Comparison of ENCODE assay signal across 12 cellular contexts in the genomic region with DNA sequence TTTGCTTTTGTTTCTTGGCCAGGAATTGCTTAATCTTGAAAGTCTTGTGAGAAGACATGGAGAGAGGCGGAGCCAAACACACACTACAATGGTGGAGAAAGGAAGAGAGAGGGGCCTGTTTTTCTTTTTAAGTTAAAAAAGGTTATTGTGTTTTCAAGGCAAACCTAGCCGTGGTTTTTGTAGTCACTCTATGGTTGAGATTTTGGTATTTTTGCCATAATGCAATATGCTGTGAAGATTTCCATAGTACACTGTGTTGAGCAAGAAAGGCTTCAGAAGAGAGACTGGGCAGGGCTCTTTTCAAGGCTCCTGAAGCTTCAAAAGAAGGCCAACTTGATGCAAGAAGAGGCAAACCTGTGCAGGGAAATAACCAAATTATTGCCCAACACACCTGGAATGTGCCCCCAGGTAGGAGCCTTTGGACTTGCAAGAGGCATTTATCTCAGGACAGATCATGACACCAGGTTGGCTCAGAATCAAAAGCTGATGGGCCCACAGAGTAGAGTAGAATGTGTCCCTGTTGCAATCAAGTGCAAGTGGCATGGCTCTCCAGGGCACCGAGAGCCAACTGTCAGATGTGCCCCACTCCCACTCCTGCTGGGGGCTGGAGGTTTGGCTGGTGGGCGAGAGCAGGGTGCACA. TPM values are rescaled to one million over a fixed set of nuclear protein-coding genes. Genes with fewer than 3 reads are reported as not detected.
DNase-seq lines count a peak whose midpoint lies in the region; ATAC-seq and TF ChIP-seq lines count a peak whose summit lies in the region.
"Had no signal": no experiment of that assay in that cellular context is flagged by ENCODE, and none has a peak within 500 bp of the region (broad histone marks: within the 10 kb centered on the region; RNA-seq: fewer than 3 reads in every experiment).

No MANE protein-coding gene starts in this region.

- H3K18ac ChIP-seq in mesendoderm (ENCODE audit: low read length) = no peak overlapping the region

- H3K9me2 ChIP-seq in Karpas-422 (replicated peaks; ENCODE audit: insufficient read depth, low read length) = no peaks in the 10 kb centered on the region

- no peaks in the 10 kb centered on the region for H3K9me3 ChIP-seq in thoracic aorta
- H3K9me3 ChIP-seq in Karpas-422 (ENCODE audit: low read length) = no peaks in the 10 kb centered on the region

- no peak overlapping the region for H2BK120ac ChIP-seq in mesendoderm (ENCODE audit: low read depth, low read length)

- H3K27ac ChIP-seq in mesendoderm (ENCODE audit: low read depth, low read length) = no peak overlapping the region
- H3K27ac ChIP-seq in thoracic aorta = peak overlapping the region; percentile 26 to 45
- no peak overlapping the region for H3K27ac ChIP-seq in Karpas-422 (ENCODE audit: low read length)

- H3K36me3 ChIP-seq in mesendoderm (ENCODE audit: control insufficient read depth, insufficient read depth, low read length) = peaks cover 8% of the 10 kb centered on the region
- peaks cover 21% of the 10 kb centered on the region for H3K36me3 ChIP-seq in thoracic aorta
- no peaks in the 10 kb centered on the region for H3K36me3 ChIP-seq in Karpas-422 (ENCODE audit: insufficient read depth, low read length)

- ATAC-seq in thoracic aorta (ENCODE audit: insufficient number of reproducible peaks, low FRiP score, low read depth) (no peak), HG03442 (IDR thresholded peaks at IDR 0.05; ENCODE audit: unreplicated experiment) (no peak)

- H4K20me1 ChIP-seq in Karpas-422 (ENCODE audit: insufficient read depth, low read depth, low read length) = no peaks in the 10 kb centered on the region

- no peak overlapping the region for H3K4me3 ChIP-seq in mesendoderm (ENCODE audit: low read length)
- H3K4me3 ChIP-seq in thoracic aorta = no peak overlapping the region
- no peak overlapping the region for H3K4me3 ChIP-seq in Karpas-422 (ENCODE audit: low read length)

- H2BK5ac ChIP-seq in mesendoderm (ENCODE audit: low read length) = no peak overlapping the region

- no CpG with 5 or more reads among the region's 4 CpGs for WGBS in mesendoderm (ENCODE audit: extremely low coverage, insufficient coverage, low lambda C conversion rate)

- no peak overlapping the region for H2AK5ac ChIP-seq in mesendoderm (ENCODE audit: low read length)

- no peak overlapping the region for H2BK15ac ChIP-seq in mesendoderm (replicated peaks; ENCODE audit: low read depth)

- no peak overlapping the region for H3K4ac ChIP-seq in mesendoderm (ENCODE audit: low read depth, low read length)

- H3K79me2 ChIP-seq in mesendoderm (ENCODE audit: control insufficient read depth, insufficient read depth, low read length) = peaks cover 3% of the 10 kb centered on the region
- no peaks in the 10 kb centered on the region for H3K79me2 ChIP-seq in Karpas-422 (ENCODE audit: low read length)

- H3K27me3 ChIP-seq in mesendoderm (ENCODE audit: insufficient read depth, low read length, poor library complexity) = no peaks in the 10 kb centered on the region
- no peaks in the 10 kb centered on the region for H3K27me3 ChIP-seq in thoracic aorta (replicated peaks; ENCODE audit: insufficient read depth)
- H3K27me3 ChIP-seq in Karpas-422 (ENCODE audit: low read length) = no peaks in the 10 kb centered on the region

- H3K4me1 ChIP-seq in mesendoderm (ENCODE audit: control insufficient read depth, low read depth, low read length) (peaks cover 2% of the 10 kb centered on the region), thoracic aorta (ENCODE audit: control insufficient read depth in 1 of 2, low read depth in 2 of 2) (peaks cover 39 to 59% of the 10 kb centered on the region in 2 donors), Karpas-422 (ENCODE audit: low read length) (no peaks in the 10 kb centered on the region)

- H3K56ac ChIP-seq in mesendoderm (ENCODE audit: low read length) = no peak overlapping the region

- H3K4me2 ChIP-seq in mesendoderm (ENCODE audit: low read length) (no peak overlapping the region), Karpas-422 (ENCODE audit: low read depth, low read length, poor library complexity, severe bottlenecking) (no peak overlapping the region)

- DNase-seq in NCI-H226 (peak; percentile 38), cerebellar cortex (ENCODE audit: low spot score) (peak; percentile 34), mesendoderm (peak; percentile 79), thoracic aorta (ENCODE audit: low spot score) (no peak), inferior parietal cortex (ENCODE audit: extremely low spot score) (no peak), KBM-7 (no peak), Karpas-422 (no peak)
- DNase-seq: activated CD8-positive, alpha-beta memory T cell treated with anti-CD3 and anti-CD28 coated beads for 24 hours; CD4-positive, alpha-beta memory T cell; head of caudate nucleus; MM.1S had no signal

- H3K79me1 ChIP-seq in mesendoderm (ENCODE audit: low read length) = peaks cover 2% of the 10 kb centered on the region

- H4K8ac ChIP-seq in mesendoderm (ENCODE audit: low read depth, low read length) = no peak overlapping the region

- H3K9ac ChIP-seq in mesendoderm (ENCODE audit: low read length) = no peak overlapping the region
- H3K9ac ChIP-seq in Karpas-422 (ENCODE audit: low read length) = no peak overlapping the region

- H4K5ac ChIP-seq in mesendoderm (ENCODE audit: low read length) = no peak overlapping the region

- in situ Hi-C loops in KBM-7 (cut with MboI; ENCODE audit: low pct_unique_long_range_greater_than_20kb, low sequenced_read_pairs) = no loop called here

- no peak overlapping the region for H2AFZ ChIP-seq in Karpas-422 (ENCODE audit: low read length)

- TF ChIP-seq CTCF in thoracic aorta (IDR thresholded peaks at IDR 0.05) = no peak

- no peak overlapping the region for H3K23ac ChIP-seq in mesendoderm (ENCODE audit: low read length)

RNA-seq across cellular contexts. Expression of a gene that starts 22.1 kb away (rescaled TPM):
- 110 TPM for polyA plus RNA-seq in mesendoderm (2013, experiment 1 of 2)
- 105 TPM for polyA plus RNA-seq in mesendoderm (2013, experiment 2 of 2)
- total RNA-seq in thoracic aorta = 100 to 1,000 TPM in 1 of 2 donors, 10 to 100 TPM in 1; 62.4 to 161 TPM
- total RNA-seq in Karpas-422 (2014; rRNA removed; shearing (Covaris generic); ENCODE audit: low replicate concordance) = not detected in 2 replicates

Comparison
In these comparisons a context has a peak if more than half of its experiments do, and no peak if none do; other contexts are left out.
1. DNase-seq: peak in NCI-H226 (single experiment), cerebellar cortex (single experiment) and mesendoderm (single experiment); none in thoracic aorta (single experiment), inferior parietal cortex (single experiment), KBM-7 (single experiment) and Karpas-422 (single experiment).
2. H3K27ac ChIP-seq: peak in thoracic aorta (2 of 2); none in mesendoderm (single experiment) and Karpas-422 (single experiment).
3. RNA of a gene that starts 22.1 kb away (total RNA-seq): 62.4 to 161 TPM in thoracic aorta; not detected in Karpas-422; every median in the first group is over 10 times any median in the second.